In the genomic region with DNA sequence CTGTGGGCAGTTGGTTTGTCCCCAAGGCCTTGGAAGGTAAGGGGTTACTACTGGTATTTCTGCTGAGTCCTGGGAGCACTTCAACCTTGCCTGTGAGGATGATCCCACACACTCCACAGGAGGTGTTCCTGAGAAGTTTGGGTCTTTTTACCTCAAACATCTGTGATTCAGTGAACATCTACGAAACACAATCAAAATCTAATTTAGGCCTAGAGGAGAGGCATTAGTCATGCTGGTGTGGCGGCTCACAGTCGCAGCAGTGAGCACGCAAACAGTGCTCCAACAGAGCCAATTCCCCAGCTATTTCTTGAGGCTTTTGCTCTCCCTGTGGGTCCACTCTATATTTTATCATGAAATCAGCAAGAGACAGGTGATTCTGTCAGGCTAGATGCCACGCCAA, we compare ENCODE assay signal across 1 cellular context.
TF ChIP-seq lines count a peak whose summit lies in the region.

No MANE protein-coding gene starts in this region.

TF ChIP-seq in IMR-90, 13 proteins besides CTCF, POLR2A, EP300 and RAD21:
- 0 out of 2 replicates have a peak, but pooled peaks have one; percentile 18 for TF ChIP-seq MAFK (IDR thresholded peaks at IDR 0.05; ENCODE audit: low read depth, low read length)
- no peak for TF ChIP-seq RCOR1 (IDR thresholded peaks at IDR 0.05; ENCODE audit: insufficient replicate concordance, low read length)
- TF ChIP-seq FOS (IDR thresholded peaks at IDR 0.05; ENCODE audit: low read depth, low read length), result 0 out of 2 replicates have a peak, but pooled peaks have one; percentile 26
- TF ChIP-seq CHD1 (IDR thresholded peaks at IDR 0.05; ENCODE audit: low read depth, low read length), result no peak
- TF ChIP-seq BHLHE40 (IDR thresholded peaks at IDR 0.05; ENCODE audit: low read depth, low read length), result no peak
- no peak for TF ChIP-seq MAZ (IDR thresholded peaks at IDR 0.05; ENCODE audit: borderline replicate concordance, low read depth, low read length)
- no peak for TF ChIP-seq SMC3 (IDR thresholded peaks at IDR 0.05; ENCODE audit: low read depth, low read length)
- TF ChIP-seq, protein P1, sequence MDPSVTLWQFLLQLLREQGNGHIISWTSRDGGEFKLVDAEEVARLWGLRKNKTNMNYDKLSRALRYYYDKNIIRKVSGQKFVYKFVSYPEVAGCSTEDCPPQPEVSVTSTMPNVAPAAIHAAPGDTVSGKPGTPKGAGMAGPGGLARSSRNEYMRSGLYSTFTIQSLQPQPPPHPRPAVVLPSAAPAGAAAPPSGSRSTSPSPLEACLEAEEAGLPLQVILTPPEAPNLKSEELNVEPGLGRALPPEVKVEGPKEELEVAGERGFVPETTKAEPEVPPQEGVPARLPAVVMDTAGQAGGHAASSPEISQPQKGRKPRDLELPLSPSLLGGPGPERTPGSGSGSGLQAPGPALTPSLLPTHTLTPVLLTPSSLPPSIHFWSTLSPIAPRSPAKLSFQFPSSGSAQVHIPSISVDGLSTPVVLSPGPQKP (IDR thresholded peaks at IDR 0.05; ENCODE audit: borderline replicate concordance, low read depth, low read length), result no peak
